2 cellular contexts compared by ENCODE assay signal in the genomic region with DNA sequence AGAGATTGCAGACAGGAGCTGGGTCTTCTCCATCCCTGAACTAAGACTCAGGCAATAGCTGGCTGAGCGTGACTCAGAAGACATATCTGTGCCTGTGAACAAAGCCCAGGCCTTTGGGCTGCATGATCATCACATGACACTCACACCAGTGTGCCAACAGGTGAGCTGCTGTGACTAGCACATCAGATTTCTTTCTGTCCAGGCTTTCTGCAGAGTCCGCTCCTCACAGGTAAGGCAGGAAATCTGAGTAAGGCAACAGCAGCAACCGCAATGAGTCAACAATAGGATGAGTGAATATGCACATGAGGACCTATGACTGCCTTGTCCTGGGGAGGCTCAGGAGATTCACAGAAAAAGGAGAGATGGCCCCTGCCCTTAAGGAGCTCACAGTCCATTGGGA.
TF ChIP-seq lines count a peak whose summit lies in the region.

No MANE protein-coding gene starts in this region.

TF ChIP-seq in SK-N-SH treated with all-trans-retinoic acid at 6 μM for 48 hours, 23 proteins besides CTCF, POLR2A, EP300 and RAD21 (continued from another document):
- TF ChIP-seq, protein P1, sequence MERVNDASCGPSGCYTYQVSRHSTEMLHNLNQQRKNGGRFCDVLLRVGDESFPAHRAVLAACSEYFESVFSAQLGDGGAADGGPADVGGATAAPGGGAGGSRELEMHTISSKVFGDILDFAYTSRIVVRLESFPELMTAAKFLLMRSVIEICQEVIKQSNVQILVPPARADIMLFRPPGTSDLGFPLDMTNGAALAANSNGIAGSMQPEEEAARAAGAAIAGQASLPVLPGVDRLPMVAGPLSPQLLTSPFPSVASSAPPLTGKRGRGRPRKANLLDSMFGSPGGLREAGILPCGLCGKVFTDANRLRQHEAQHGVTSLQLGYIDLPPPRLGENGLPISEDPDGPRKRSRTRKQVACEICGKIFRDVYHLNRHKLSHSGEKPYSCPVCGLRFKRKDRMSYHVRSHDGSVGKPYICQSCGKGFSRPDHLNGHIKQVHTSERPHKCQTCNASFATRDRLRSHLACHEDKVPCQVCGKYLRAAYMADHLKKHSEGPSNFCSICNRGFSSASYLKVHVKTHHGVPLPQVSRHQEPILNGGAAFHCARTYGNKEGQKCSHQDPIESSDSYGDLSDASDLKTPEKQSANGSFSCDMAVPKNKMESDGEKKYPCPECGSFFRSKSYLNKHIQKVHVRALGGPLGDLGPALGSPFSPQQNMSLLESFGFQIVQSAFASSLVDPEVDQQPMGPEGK (CRISPR knock-in tag; IDR thresholded peaks at IDR 0.05; ENCODE audit: borderline replicate concordance) = no peak
- no peak for TF ChIP-seq OSR1 (CRISPR knock-in tag; IDR thresholded peaks at IDR 0.05)

TF ChIP-seq in K562, 482 proteins besides CTCF, POLR2A, EP300 and RAD21 (continued from another document):
- TF ChIP-seq, protein P2, sequence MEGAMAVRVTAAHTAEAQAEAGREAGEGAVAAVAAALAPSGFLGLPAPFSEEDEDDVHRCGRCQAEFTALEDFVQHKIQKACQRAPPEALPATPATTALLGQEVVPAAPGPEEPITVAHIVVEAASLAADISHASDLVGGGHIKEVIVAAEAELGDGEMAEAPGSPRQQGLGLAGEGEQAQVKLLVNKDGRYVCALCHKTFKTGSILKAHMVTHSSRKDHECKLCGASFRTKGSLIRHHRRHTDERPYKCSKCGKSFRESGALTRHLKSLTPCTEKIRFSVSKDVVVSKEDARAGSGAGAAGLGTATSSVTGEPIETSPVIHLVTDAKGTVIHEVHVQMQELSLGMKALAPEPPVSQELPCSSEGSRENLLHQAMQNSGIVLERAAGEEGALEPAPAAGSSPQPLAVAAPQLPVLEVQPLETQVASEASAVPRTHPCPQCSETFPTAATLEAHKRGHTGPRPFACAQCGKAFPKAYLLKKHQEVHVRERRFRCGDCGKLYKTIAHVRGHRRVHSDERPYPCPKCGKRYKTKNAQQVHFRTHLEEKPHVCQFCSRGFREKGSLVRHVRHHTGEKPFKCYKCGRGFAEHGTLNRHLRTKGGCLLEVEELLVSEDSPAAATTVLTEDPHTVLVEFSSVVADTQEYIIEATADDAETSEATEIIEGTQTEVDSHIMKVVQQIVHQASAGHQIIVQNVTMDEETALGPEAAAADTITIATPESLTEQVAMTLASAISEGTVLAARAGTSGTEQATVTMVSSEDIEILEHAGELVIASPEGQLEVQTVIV (CRISPR knock-in tag; IDR thresholded peaks at IDR 0.05; ENCODE audit: borderline replicate concordance) = no peak
